1 cellular context compared by ENCODE assay signal in genomic region chr3:29346828-29347227, GRCh38.
TF ChIP-seq lines count a peak whose summit lies in the region.

No MANE protein-coding gene starts in this region.

TF ChIP-seq in GM23338, 12 proteins besides CTCF, POLR2A, EP300 and RAD21 (continued from another document):
- TF ChIP-seq ZNF462 (CRISPR knock-in tag; IDR thresholded peaks at IDR 0.05) = no peak
